ENCODE assay signal across 8 cellular contexts in the genomic region with DNA sequence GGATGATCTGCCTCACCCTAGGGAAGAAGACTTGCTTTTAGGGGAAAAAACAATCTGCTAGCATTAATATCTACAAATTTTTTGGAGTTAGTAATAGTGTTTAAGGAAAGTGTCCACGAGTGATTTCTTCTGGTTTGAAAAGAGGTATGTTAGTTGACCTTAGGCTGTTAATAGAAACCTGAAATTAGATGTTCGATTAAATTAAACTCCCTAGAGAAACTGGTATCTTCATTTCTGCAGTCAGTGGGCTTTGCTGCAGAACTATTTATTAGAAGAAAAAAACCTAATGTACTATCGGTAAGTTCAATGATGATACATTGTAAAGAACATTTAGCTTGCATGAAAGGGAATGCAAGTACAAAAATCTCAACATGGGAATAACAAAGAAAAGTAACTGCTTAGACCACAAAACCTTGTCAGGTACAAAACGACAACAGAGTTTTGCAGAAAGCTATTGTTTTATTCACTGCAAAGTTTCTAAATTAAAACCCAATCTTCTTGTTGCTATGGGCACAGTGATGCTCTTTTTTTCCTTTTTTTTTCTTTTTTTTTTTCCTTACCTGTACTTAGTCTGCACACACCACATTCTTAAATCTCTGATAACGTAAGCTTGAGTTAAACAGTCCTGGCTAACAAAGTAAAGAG. TPM values are rescaled to one million over a fixed set of nuclear protein-coding genes. Genes with fewer than 3 reads are reported as not detected.
DNase-seq lines count a peak whose midpoint lies in the region; ATAC-seq, FAIRE-seq and TF ChIP-seq lines count a peak whose summit lies in the region.
"Had no signal": no experiment of that assay in that cellular context is flagged by ENCODE, and none has a peak within 500 bp of the region (broad histone marks: within the 10 kb centered on the region; RNA-seq: fewer than 3 reads in every experiment).

No MANE protein-coding gene starts in this region.

- ATAC-seq in GM19328 (IDR thresholded peaks at IDR 0.05; ENCODE audit: unreplicated experiment), result no peak
- no peak for ATAC-seq in HG02938 (IDR thresholded peaks at IDR 0.05; ENCODE audit: unreplicated experiment)
- ATAC-seq in HG03342 (IDR thresholded peaks at IDR 0.05; ENCODE audit: unreplicated experiment), result no peak

- intact Hi-C loops in kidney (cut with DNase I), result no loop called here

- H3K9me3 ChIP-seq in HUES64 (ENCODE audit: insufficient read depth, low read depth, low read length) (no peaks in the 10 kb centered on the region), adipocyte (ENCODE audit: control insufficient read depth, low read length) (no peaks in the 10 kb centered on the region), kidney (ENCODE audit: control insufficient read depth in 1 of 2, low read length in 2 of 2) (no peaks in the 10 kb centered on the region), stomach smooth muscle (ENCODE audit: control insufficient read depth in 2 of 2, low read length in 2 of 2) (no peaks in the 10 kb centered on the region)

- FAIRE-seq in kidney (lab: Jason Lieb, UNC), result no peak

- no peak for TF ChIP-seq CTCF in kidney (IDR thresholded peaks at IDR 0.05; ENCODE audit: borderline replicate concordance, extremely low read depth, insufficient read depth)

- H3K9ac ChIP-seq in HUES64 (ENCODE audit: low read depth, low read length) (peak overlapping the region; percentile 82), adipocyte (ENCODE audit: low read length) (peak overlapping the region; percentile 85), kidney (ENCODE audit: low read length in 2 of 2) (peak overlapping the region; percentile 81 to 83), stomach smooth muscle (ENCODE audit: low read length in 2 of 2) (peak overlapping the region; percentile 80 to 90)

- 34% methylated on average over 3 of the region's 5 CpGs for WGBS in HUES64

- H3K36me3 ChIP-seq in HUES64 (ENCODE audit: insufficient read depth, low read length), result no peaks in the 10 kb centered on the region
- no peaks in the 10 kb centered on the region for H3K36me3 ChIP-seq in adipocyte (ENCODE audit: control insufficient read depth, insufficient read depth, low read length, severe bottlenecking)
- H3K36me3 ChIP-seq in kidney (ENCODE audit: control insufficient read depth in 1 of 2, insufficient read depth in 2 of 2, low read length in 2 of 2), result no peaks in the 10 kb centered on the region
- H3K36me3 ChIP-seq in stomach smooth muscle (ENCODE audit: control insufficient read depth in 2 of 2, insufficient read depth in 2 of 2, low read length in 2 of 2), result no peaks in the 10 kb centered on the region

- H3K4me1 ChIP-seq in HUES64 (ENCODE audit: insufficient read depth, low read length) (peaks cover 57% of the 10 kb centered on the region), adipocyte (ENCODE audit: control insufficient read depth, insufficient read depth, low read length) (peaks cover 52% of the 10 kb centered on the region), kidney (ENCODE audit: control insufficient read depth in 1 of 2, insufficient read depth in 1 of 2, low read depth in 1 of 2, low read length in 2 of 2) (peaks cover 15 to 40% of the 10 kb centered on the region in 2 donors), stomach smooth muscle (ENCODE audit: control insufficient read depth, insufficient read depth, low read length) (peaks cover 44% of the 10 kb centered on the region)

- H3K27ac ChIP-seq in HUES64 (ENCODE audit: low read depth, low read length) (peak overlapping the region; percentile 95), kidney (ENCODE audit: low read depth in 2 of 2, low read length in 2 of 2) (peak overlapping the region; percentile 91 to 97), stomach smooth muscle (ENCODE audit: low read length) (peak overlapping the region; percentile 98)

- DNase-seq in adipocyte (ENCODE audit: low read depth) (no peak), kidney (no peak)
- DNase-seq: activated CD8-positive, alpha-beta memory T cell treated with anti-CD3 and anti-CD28 coated beads for 24 hours had no signal

- H3K4me3 ChIP-seq in HUES64 (ENCODE audit: low read length) (peak overlapping the region; percentile 85), adipocyte (ENCODE audit: low read length) (peak overlapping the region; percentile 95), kidney (ENCODE audit: low read length in 2 of 2) (peak overlapping the region; percentile 84 to 87), stomach smooth muscle (ENCODE audit: low read length in 2 of 2) (peak overlapping the region; percentile 78 to 85)

- peaks cover 19% of the 10 kb centered on the region for H3K27me3 ChIP-seq in HUES64 (ENCODE audit: insufficient read depth, low read length)
- no peaks in the 10 kb centered on the region for H3K27me3 ChIP-seq in adipocyte (replicated peaks; ENCODE audit: control insufficient read depth, insufficient read depth, low read length)
- no peaks in the 10 kb centered on the region for H3K27me3 ChIP-seq in stomach smooth muscle (ENCODE audit: control insufficient read depth in 1 of 2, insufficient read depth in 2 of 2, low read length in 2 of 2)

RNA-seq across cellular contexts. Expression of gene KLF3, which starts 2.0 kb away (rescaled TPM):
- 16.8 TPM for polyA plus RNA-seq in HUES64 (2013, experiment 1 of 2)
- 23.5 TPM for polyA plus RNA-seq in HUES64 (2013, experiment 2 of 2)
- total RNA-seq in kidney, result 87.7 TPM
- 9.3 TPM for polyA plus RNA-seq in kidney (ENCODE audit: insufficient read depth, low read depth, low replicate concordance)
